In genomic region chr2:164934790-164935466, GRCh38 we compare ENCODE assay signal across 22 cellular contexts. TPM values are rescaled to one million over a fixed set of nuclear protein-coding genes. Genes with fewer than 3 reads are reported as not detected.
DNase-seq lines count a peak whose midpoint lies in the region; ATAC-seq and TF ChIP-seq lines count a peak whose summit lies in the region.
"Had no signal": no experiment of that assay in that cellular context is flagged by ENCODE, and none has a peak within 500 bp of the region (broad histone marks: within the 10 kb centered on the region; RNA-seq: fewer than 3 reads in every experiment).

No MANE protein-coding gene starts in this region.

- no peaks in the 10 kb centered on the region for H3K4me1 Mint-ChIP-seq in activated T-cell treated with anti-CD3 and anti-CD28 coated beads, Interleukin-2, amount 50 U/mL, for 4 hours (ENCODE audit: low read depth)
- H3K4me1 Mint-ChIP-seq: CD4-positive, CD25-positive, alpha-beta regulatory T cell had no signal

- H3K4me3 ChIP-seq in tibial artery = no peak overlapping the region
- H3K4me3 ChIP-seq: esophagus muscularis mucosa, HAP-1, right atrium auricular region, SK-N-MC, transverse colon had no signal

- intact Hi-C loops in tibial artery (cut with DNase I; ENCODE audit: low total_unique reads) = no loop called here

- H3K36me3 Mint-ChIP-seq in activated T-cell treated with anti-CD3 and anti-CD28 coated beads, Interleukin-2, amount 50 U/mL, for 4 hours (ENCODE audit: insufficient read depth) = no peaks in the 10 kb centered on the region
- H3K36me3 Mint-ChIP-seq: CD4-positive, CD25-positive, alpha-beta regulatory T cell had no signal

- H3K9me3 ChIP-seq in tibial artery = no peaks in the 10 kb centered on the region
- H3K9me3 ChIP-seq: esophagus muscularis mucosa, HAP-1, right atrium auricular region had no signal

- H3K4me3 Mint-ChIP-seq in activated T-cell treated with anti-CD3 and anti-CD28 coated beads, Interleukin-2, amount 50 U/mL, for 4 hours = no peak overlapping the region
- H3K4me3 Mint-ChIP-seq: CD4-positive, CD25-positive, alpha-beta regulatory T cell had no signal

- no peaks in the 10 kb centered on the region for H3K36me3 ChIP-seq in tibial artery
- H3K36me3 ChIP-seq: esophagus muscularis mucosa, HAP-1, right atrium auricular region, transverse colon had no signal

- TF ChIP-seq CTCF in tibial artery (IDR thresholded peaks at IDR 0.05) = no peak

- H3K27me3 Mint-ChIP-seq in activated T-cell treated with anti-CD3 and anti-CD28 coated beads, Interleukin-2, amount 50 U/mL, for 4 hours (ENCODE audit: low read depth) = no peaks in the 10 kb centered on the region
- H3K27me3 Mint-ChIP-seq: CD4-positive, CD25-positive, alpha-beta regulatory T cell had no signal

- H3K27ac ChIP-seq in tibial artery = no peak overlapping the region
- H3K27ac ChIP-seq: esophagus muscularis mucosa, right atrium auricular region, transverse colon had no signal

- peak; percentile 86 for DNase-seq in DMS153 (lab: John Stamatoyannopoulos, UW)
- DNase-seq in NCI-H1436 (lab: John Stamatoyannopoulos, UW) = peak; percentile 76
- peak; percentile 77 for DNase-seq in NCI-H345 treated with DMSO at 0.1 percent for 48 hours (lab: John Stamatoyannopoulos, UW; ENCODE audit: unreplicated experiment)
- DNase-seq in myocyte (ENCODE audit: low read depth) = peak; percentile 26
- DNase-seq in stimulated activated CD4-positive, alpha-beta T cell treated with anti-CD3 and anti-CD28 coated beads, Interleukin-4, amount 100 ng/mL, for 1 hour = no peak
- DNase-seq in tibial artery = no peak
- no peak for DNase-seq in activated T-cell treated with anti-CD3 and anti-CD28 coated beads, Interleukin-2, amount 50 U/mL, for 4 hours
- DNase-seq: activated CD4-positive, alpha-beta T cell treated with anti-CD3 and anti-CD28 coated beads for 48 hours; CD4-positive, CD25-positive, alpha-beta regulatory T cell; KG1; NCI-H82; stimulated activated CD4-positive, alpha-beta T cell treated with anti-CD3 and anti-CD28 coated beads, Interleukin-15, amount 100 ng/mL, for 24 hours; stimulated activated naive CD4-positive, alpha-beta T cell; transverse colon had no signal

- H3K4me1 ChIP-seq in tibial artery = no peaks in the 10 kb centered on the region
- H3K4me1 ChIP-seq: right atrium auricular region had no signal

- H3K9me3 Mint-ChIP-seq in activated T-cell treated with anti-CD3 and anti-CD28 coated beads, Interleukin-2, amount 50 U/mL, for 4 hours = no peaks in the 10 kb centered on the region

- ATAC-seq in activated T-cell treated with anti-CD3 and anti-CD28 coated beads, Interleukin-2, amount 50 U/mL, for 4 hours = no peak
- no peak for ATAC-seq in HG03571 (IDR thresholded peaks at IDR 0.05; ENCODE audit: unreplicated experiment)
- ATAC-seq: left lobe of liver had no signal

- no peaks in the 10 kb centered on the region for H3K27me3 ChIP-seq in tibial artery
- H3K27me3 ChIP-seq: esophagus muscularis mucosa, right atrium auricular region, transverse colon had no signal

RNA-seq across cellular contexts. Expression of gene SLC38A11, which starts 20.4 kb away (rescaled TPM):
- total RNA-seq in myocyte = 0.19 TPM in 1 of 2 replicates, not detected in the other
- polyA plus RNA-seq in myocyte (2012) = 0.08 TPM
- total RNA-seq in activated T-cell treated with anti-CD3 and anti-CD28 coated beads, Interleukin-2, amount 50 U/mL, for 4 hours = not detected
- total RNA-seq: CD4-positive, CD25-positive, alpha-beta regulatory T cell; Daoy; glomerular endothelial cell had no signal
- polyA plus RNA-seq: CD4-positive, CD25-positive, alpha-beta regulatory T cell had no signal

Comparison
In these comparisons a context has a peak if more than half of its experiments do, and no peak if none do; other contexts are left out.
1. DNase-seq: peak in DMS153 (single experiment), NCI-H1436 (single experiment), NCI-H345 treated with DMSO at 0.1 percent for 48 hours (single experiment) and myocyte (single experiment); none in stimulated activated CD4-positive, alpha-beta T cell treated with anti-CD3 and anti-CD28 coated beads, Interleukin-4, amount 100 ng/mL, for 1 hour (single experiment), tibial artery (0 of 2) and activated T-cell treated with anti-CD3 and anti-CD28 coated beads, Interleukin-2, amount 50 U/mL, for 4 hours (single experiment).